ENCODE assay signal across 13 cellular contexts in genomic region chr9:131641618-131642495, GRCh38.
DNase-seq lines count a peak whose midpoint lies in the region; ATAC-seq, FAIRE-seq and TF ChIP-seq lines count a peak whose summit lies in the region.
"Had no signal": no experiment of that assay in that cellular context is flagged by ENCODE, and none has a peak within 500 bp of the region (broad histone marks: within the 10 kb centered on the region; RNA-seq: fewer than 3 reads in every experiment).

No MANE protein-coding gene starts in this region.

- H3K27me3 ChIP-seq in CD4-positive, alpha-beta memory T cell (ENCODE audit: insufficient read depth, low read length), result no peaks in the 10 kb centered on the region
- no peaks in the 10 kb centered on the region for H3K27me3 ChIP-seq in Peyer's patch
- H3K27me3 ChIP-seq: SJSA1 had no signal

- H3K27ac ChIP-seq in CD4-positive, alpha-beta memory T cell (ENCODE audit: low read depth, low read length), result peak overlapping the region; percentile 28
- H3K27ac ChIP-seq in Peyer's patch, result peak overlapping the region; percentile 15 to 76 (median 55)
- H3K27ac ChIP-seq: KMS-11, SJSA1 had no signal

- H3K27me3 Mint-ChIP-seq in CD4-positive, alpha-beta memory T cell, result no peaks in the 10 kb centered on the region
- H3K27me3 Mint-ChIP-seq in osteocyte (ENCODE audit: unreplicated experiment), result no peaks in the 10 kb centered on the region

- peaks cover 28 to 73% of the 10 kb centered on the region in 2 donors for H3K36me3 Mint-ChIP-seq in CD4-positive, alpha-beta memory T cell
- peaks cover 26% of the 10 kb centered on the region for H3K36me3 Mint-ChIP-seq in osteocyte (ENCODE audit: unreplicated experiment)

- TF ChIP-seq CTCF in Peyer's patch (IDR thresholded peaks at IDR 0.05) (peak in 3 of 6 experiments; percentile 31 to 39 (median 32)), osteocyte (IDR thresholded peaks at IDR 0.05) (peak; percentile 65)

- H3K4me3 Mint-ChIP-seq in CD4-positive, alpha-beta memory T cell, result no peak overlapping the region
- peak overlapping the region; percentile 38 for H3K4me3 Mint-ChIP-seq in osteocyte (ENCODE audit: unreplicated experiment)
- H3K4me3 Mint-ChIP-seq: H9 had no signal

- H3K4me3 ChIP-seq in CD4-positive, alpha-beta memory T cell (ENCODE audit: low read length in 2 of 2), result no peak overlapping the region
- peak overlapping the region in 1 of 4 donors; percentile 8 for H3K4me3 ChIP-seq in Peyer's patch
- H3K4me3 ChIP-seq: SJSA1 had no signal

- H3K9me3 Mint-ChIP-seq in CD4-positive, alpha-beta memory T cell, result no peaks in the 10 kb centered on the region
- no peaks in the 10 kb centered on the region for H3K9me3 Mint-ChIP-seq in osteocyte (ENCODE audit: unreplicated experiment)
- H3K9me3 Mint-ChIP-seq: H9 had no signal

- intact Hi-C loops in CD4-positive, alpha-beta memory T cell (cut with micrococcal nuclease), result no loop called here

- POLR2A ChIA-PET in CD4-positive, alpha-beta memory T cell (lab: Charles Lee; ENCODE audit: partially characterized antibody), result interaction anchor here (0.7 to 3.5 kb wide), 8 partner anchors 11 to 102 kb away, joined by 3 to 18 read pairs (median 4); no protein-coding TSS in a partner anchor

- no peak for FAIRE-seq in GM12891 (lab: Jason Lieb, UNC)
- FAIRE-seq: bronchial epithelial cell had no signal

- peaks cover 38% of the 10 kb centered on the region for H3K4me1 ChIP-seq in CD4-positive, alpha-beta memory T cell (ENCODE audit: insufficient read depth, low read length)
- peaks cover 0 to 23% (median 0%) of the 10 kb centered on the region in 4 donors for H3K4me1 ChIP-seq in Peyer's patch

- peaks cover 24 to 60% (median 42%) of the 10 kb centered on the region in 4 donors for H3K4me1 Mint-ChIP-seq in CD4-positive, alpha-beta memory T cell
- H3K4me1 Mint-ChIP-seq in osteocyte (ENCODE audit: unreplicated experiment), result peaks cover 64% of the 10 kb centered on the region

- CTCF ChIA-PET in CD4-positive, alpha-beta memory T cell (lab: Charles Lee; ENCODE audit: partially characterized antibody), result interaction anchor here (0.8 to 2.5 kb wide), 11 partner anchors 10 to 269 kb away, joined by 3 to 10 read pairs (median 4); partner anchors contain the start of gene RAPGEF1

- TF ChIP-seq POLR2A in Peyer's patch (IDR thresholded peaks at IDR 0.05), result no peak
- TF ChIP-seq POLR2A in GM12891 (IDR thresholded peaks at IDR 0.05; ENCODE audit: low read depth, low read length), result no peak

- no peak for ATAC-seq in HG03095 (IDR thresholded peaks at IDR 0.05; ENCODE audit: unreplicated experiment)

- no peak for DNase-seq in CD4-positive, alpha-beta memory T cell
- DNase-seq in Peyer's patch, result peak in 1 of 3 donors; percentile 65
- DNase-seq in fibroblast of gingiva (ENCODE audit: low read depth), result peak; percentile 94
- peak; percentile 91 for DNase-seq in osteocyte (ENCODE audit: extremely low spot score, unreplicated experiment)
- no peak for DNase-seq in GM12891 (ENCODE audit: insufficient read length, low spot score)
- DNase-seq in NCI-H2171 treated with DMSO at 0.1 percent for 48 hours (lab: John Stamatoyannopoulos, UW), result no peak
- DNase-seq in activated CD8-positive, alpha-beta memory T cell treated with anti-CD3 and anti-CD28 coated beads, Interleukin-2, amount 50 U/mL, for 48 hours, result no peak
- DNase-seq: H9, left cardiac atrium had no signal

- peaks cover 57% of the 10 kb centered on the region for H3K36me3 ChIP-seq in CD4-positive, alpha-beta memory T cell (ENCODE audit: insufficient read depth, low read length)
- H3K36me3 ChIP-seq in Peyer's patch, result peaks cover 0 to 38% (median 0%) of the 10 kb centered on the region in 3 donors
- H3K36me3 ChIP-seq: SJSA1 had no signal

- peak overlapping the region; percentile 74 to 93 (median 86) for H3K27ac Mint-ChIP-seq in CD4-positive, alpha-beta memory T cell
- H3K27ac Mint-ChIP-seq in osteocyte (ENCODE audit: unreplicated experiment), result peak overlapping the region; percentile 97

- H3K9me3 ChIP-seq in CD4-positive, alpha-beta memory T cell (ENCODE audit: control insufficient read depth in 1 of 2, low read length in 2 of 2), result no peaks in the 10 kb centered on the region
- H3K9me3 ChIP-seq in Peyer's patch, result no peaks in the 10 kb centered on the region
- H3K9me3 ChIP-seq: SJSA1 had no signal

TF ChIP-seq in GM12891, 5 proteins besides CTCF, POLR2A, EP300 and RAD21:
- TF ChIP-seq POLR2AphosphoS5 (IDR thresholded peaks at IDR 0.05; ENCODE audit: low read depth, low read length) (no peak), SPI1 (IDR thresholded peaks at IDR 0.05; ENCODE audit: low read depth, low read length) (no peak), POU2F2 (IDR thresholded peaks at IDR 0.05; ENCODE audit: low read depth, low read length) (no peak), TAF1 (IDR thresholded peaks at IDR 0.05; ENCODE audit: low read depth, low read length) (no peak), PAX5 (IDR thresholded peaks at IDR 0.05; ENCODE audit: insufficient read depth, low read length, severe bottlenecking) (no peak)

Comparison
In these comparisons a context has a peak if more than half of its experiments do, and no peak if none do; other contexts are left out.
1. DNase-seq: peak in fibroblast of gingiva (single experiment) and osteocyte (single experiment); none in CD4-positive, alpha-beta memory T cell (0 of 5), GM12891 (single experiment), NCI-H2171 treated with DMSO at 0.1 percent for 48 hours (single experiment) and activated CD8-positive, alpha-beta memory T cell treated with anti-CD3 and anti-CD28 coated beads, Interleukin-2, amount 50 U/mL, for 48 hours (single experiment).